Comparison of ENCODE assay signal across 37 cellular contexts in genomic region chr2:131168578-131168977, GRCh38. TPM values are rescaled to one million over a fixed set of nuclear protein-coding genes. Genes with fewer than 3 reads are reported as not detected.
"Had no signal": no experiment of that assay in that cellular context is flagged by ENCODE, and none has a peak within 500 bp of the region (broad histone marks: within the 10 kb centered on the region; RNA-seq: fewer than 3 reads in every experiment).

No MANE protein-coding gene starts in this region.

- H3K4me3 ChIP-seq: MG63 had no signal

- H3K27me3 ChIP-seq: MG63 had no signal

- H3K9me3 ChIP-seq: MG63 had no signal

- H3K36me3 ChIP-seq: MG63 had no signal

- H3K27ac ChIP-seq: KMS-11 had no signal

- DNase-seq: Karpas-422, Kasumi-1, KG1, MG63, MM.1S, MV-4-11, NCI-H1048, NCI-H1092, NCI-H1092 treated with DMSO at 0.1 percent for 48 hours, NCI-H1105, NCI-H1105 treated with DMSO at 0.1 percent for 48 hours, NCI-H1417, NCI-H1417 treated with DMSO at 0.1 percent for 48 hours, NCI-H1436, NCI-H1436 treated with DMSO at 0.1 percent for 48 hours, NCI-H146, NCI-H1694, NCI-H1694 treated with DMSO at 0.1 percent for 48 hours, NCI-H187, NCI-H187 treated with DMSO at 0.1 percent for 48 hours, NCI-H1930, NCI-H2029, NCI-H2029 treated with DMSO at 0.1 percent for 48 hours, NCI-H2081, NCI-H2081 treated with DMSO at 0.1 percent for 48 hours, NCI-H2107, NCI-H2171, NCI-H2171 treated with DMSO at 0.1 percent for 48 hours, NCI-H2227 treated with DMSO at 0.1 percent for 48 hours, NCI-H226, NCI-H345, NCI-H446, NCI-H446 treated with DMSO at 0.1 percent for 48 hours, NCI-H510A had no signal

RNA-seq across cellular contexts. Expression of gene POTEE, which starts 40.8 kb away (rescaled TPM):
- total RNA-seq: LHCN-M2, NCI-H460 had no signal
